8 cellular contexts compared by ENCODE assay signal in genomic region chr12:120012067-120012621, GRCh38. TPM values are rescaled to one million over a fixed set of nuclear protein-coding genes. Genes with fewer than 3 reads are reported as not detected.
DNase-seq lines count a peak whose midpoint lies in the region; ATAC-seq and TF ChIP-seq lines count a peak whose summit lies in the region.

No MANE protein-coding gene starts in this region.

- peak overlapping the region; percentile 95 for H3K27ac ChIP-seq in CD4-positive, alpha-beta memory T cell (ENCODE audit: low read depth, low read length)

- no peaks in the 10 kb centered on the region for H3K27me3 Mint-ChIP-seq in CD4-positive, alpha-beta memory T cell

- no peaks in the 10 kb centered on the region for H3K9me3 Mint-ChIP-seq in CD4-positive, alpha-beta memory T cell

- peak overlapping the region; percentile 95 to 100 (median 99) for H3K27ac Mint-ChIP-seq in CD4-positive, alpha-beta memory T cell

- CTCF ChIA-PET in CD4-positive, alpha-beta memory T cell (lab: Charles Lee; ENCODE audit: partially characterized antibody) = interaction anchor here (1.2 to 2.3 kb wide), 2 partner anchors 23 to 75 kb away, joined by 8 to 11 read pairs; partner anchors contain the start of gene BICDL1

- no peaks in the 10 kb centered on the region for H3K27me3 ChIP-seq in CD4-positive, alpha-beta memory T cell (ENCODE audit: insufficient read depth, low read length)

- H3K4me1 Mint-ChIP-seq in CD4-positive, alpha-beta memory T cell = peaks cover 58 to 88% (median 67%) of the 10 kb centered on the region in 4 donors

- ATAC-seq in GM21360 (IDR thresholded peaks at IDR 0.05; ENCODE audit: unreplicated experiment) = peak; percentile 82
- peak; percentile 91 for ATAC-seq in HG03442 (IDR thresholded peaks at IDR 0.05; ENCODE audit: unreplicated experiment)

- DNase-seq in CD4-positive, alpha-beta memory T cell = peak; percentile 82 to 99 (median 88)
- DNase-seq in activated CD4-positive, alpha-beta T cell treated with anti-CD3 and anti-CD28 coated beads, Interleukin-2, amount 50 U/mL, for 1 hour = peak; percentile 73
- DNase-seq in epithelial cell of esophagus (ENCODE audit: low read depth) (peak; percentile 24), DMS79 (lab: John Stamatoyannopoulos, UW) (no peak), NCI-H2029 treated with DMSO at 0.1 percent for 48 hours (lab: John Stamatoyannopoulos, UW) (no peak)
- peak; percentile 63 to 78 for DNase-seq in stimulated activated CD8-positive, alpha-beta memory T cell treated with anti-CD3 and anti-CD28 coated beads, Interleukin-15, amount 100 ng/mL, for 48 hours (ENCODE audit: low read depth in 2 of 2)

- no peak for TF ChIP-seq CTCF in epithelial cell of esophagus (IDR thresholded peaks at IDR 0.05; ENCODE audit: insufficient read depth, low read depth, low read length, missing control alignments)

- no peaks in the 10 kb centered on the region for H3K9me3 ChIP-seq in CD4-positive, alpha-beta memory T cell (ENCODE audit: control insufficient read depth in 1 of 2, low read length in 2 of 2)

- H3K4me3 ChIP-seq in CD4-positive, alpha-beta memory T cell (ENCODE audit: low read length in 2 of 2) = peak overlapping the region; percentile 1 to 22
- H3K4me3 ChIP-seq in epithelial cell of esophagus (ENCODE audit: low read length) = no peak overlapping the region

- POLR2A ChIA-PET in CD4-positive, alpha-beta memory T cell (lab: Charles Lee; ENCODE audit: partially characterized antibody) = interaction anchor here (0.8 to 10.9 kb wide), 3 partner anchors 23 to 75 kb away, joined by 3 to 236 read pairs (median 8); partner anchors contain the start of gene BICDL1

- intact Hi-C loops in CD4-positive, alpha-beta memory T cell (cut with micrococcal nuclease) = loop anchor here (1.0 kb wide), 2 partner anchors 23 to 75 kb away; partner anchors contain the start of gene BICDL1

- H3K4me1 ChIP-seq in CD4-positive, alpha-beta memory T cell (ENCODE audit: insufficient read depth, low read length) = peaks cover 81% of the 10 kb centered on the region

- peaks cover 4 to 32% of the 10 kb centered on the region in 2 donors for H3K36me3 Mint-ChIP-seq in CD4-positive, alpha-beta memory T cell

- H3K36me3 ChIP-seq in CD4-positive, alpha-beta memory T cell (ENCODE audit: insufficient read depth, low read length) = no peaks in the 10 kb centered on the region

- H3K4me3 Mint-ChIP-seq in CD4-positive, alpha-beta memory T cell = peak overlapping the region; percentile 63 to 89 (median 80)

RNA-seq across cellular contexts. Expression of gene BICDL1, which starts 23.1 kb away (rescaled TPM):
- 100 to 1,000 TPM; 143 to 153 TPM for total RNA-seq in CD4-positive, alpha-beta memory T cell
- polyA plus RNA-seq in CD4-positive, alpha-beta memory T cell = 1 to 10 TPM; 2.3 to 3.0 TPM

Comparison
In these comparisons a context has a peak if more than half of its experiments do, and no peak if none do; other contexts are left out.
1. DNase-seq: peak in CD4-positive, alpha-beta memory T cell (5 of 5), activated CD4-positive, alpha-beta T cell treated with anti-CD3 and anti-CD28 coated beads, Interleukin-2, amount 50 U/mL, for 1 hour (single experiment), epithelial cell of esophagus (single experiment) and stimulated activated CD8-positive, alpha-beta memory T cell treated with anti-CD3 and anti-CD28 coated beads, Interleukin-15, amount 100 ng/mL, for 48 hours (2 of 2); none in DMS79 (single experiment) and NCI-H2029 treated with DMSO at 0.1 percent for 48 hours (single experiment).